In genomic region chr10:101224060-101224909, GRCh38 we compare ENCODE assay signal across 18 cellular contexts. TPM values are rescaled to one million over a fixed set of nuclear protein-coding genes. Genes with fewer than 3 reads are reported as not detected.
DNase-seq lines count a peak whose midpoint lies in the region; ATAC-seq and TF ChIP-seq lines count a peak whose summit lies in the region.
"Had no signal": no experiment of that assay in that cellular context is flagged by ENCODE, and none has a peak within 500 bp of the region (broad histone marks: within the 10 kb centered on the region; RNA-seq: fewer than 3 reads in every experiment).

No MANE protein-coding gene starts in this region.

- H2BK5ac ChIP-seq in neuronal stem cell (ENCODE audit: low read length): no peak overlapping the region

- H3K27ac Mint-ChIP-seq in Caco-2 (ENCODE audit: unreplicated experiment): no peak overlapping the region
- H3K27ac Mint-ChIP-seq: activated naive CD8-positive, alpha-beta T cell treated with anti-CD3 and anti-CD28 coated beads, Interleukin-2, amount 10 ng/mL, durations not matched to agents 7 days and 5 days; immature natural killer cell had no signal

- CTCF ChIA-PET in Caco-2 (lab: Charles Lee): no interaction called here

- no peak overlapping the region for H2BK120ac ChIP-seq in neuronal stem cell (ENCODE audit: low read depth, low read length)

- no peak overlapping the region for H4K8ac ChIP-seq in neuronal stem cell (ENCODE audit: low read depth, low read length)

- H2AK5ac ChIP-seq in neuronal stem cell (ENCODE audit: low read depth, low read length): peak overlapping the region; percentile 69

- H2AFZ ChIP-seq in neuronal stem cell (ENCODE audit: low read length): peak overlapping the region; percentile 44

- H3K4me2 ChIP-seq in neuronal stem cell (ENCODE audit: insufficient read depth, low read length, poor library complexity, severe bottlenecking): no peak overlapping the region

- no peaks in the 10 kb centered on the region for H3K36me3 Mint-ChIP-seq in Caco-2 (ENCODE audit: insufficient read depth, unreplicated experiment)
- H3K36me3 Mint-ChIP-seq: activated naive CD8-positive, alpha-beta T cell treated with anti-CD3 and anti-CD28 coated beads, Interleukin-2, amount 10 ng/mL, durations not matched to agents 7 days and 5 days had no signal

- intact Hi-C loops in Caco-2 (cut with micrococcal nuclease; ENCODE audit: unreplicated experiment): no loop called here

- peaks cover 54% of the 10 kb centered on the region for H3K27me3 Mint-ChIP-seq in Caco-2 (ENCODE audit: insufficient read depth, unreplicated experiment)

- H2BK15ac ChIP-seq in neuronal stem cell (ENCODE audit: low read length): no peak overlapping the region

- H3K4me3 ChIP-seq in Caco-2 (ENCODE audit: low read depth, low read length) (no peak overlapping the region), coronary artery (peak overlapping the region; percentile 68), neuronal stem cell (ENCODE audit: low read length in 2 of 2) (no peak overlapping the region)

- POLR2A ChIA-PET in Caco-2 (lab: Charles Lee): no interaction called here

- H3K4me1 Mint-ChIP-seq in Caco-2 (ENCODE audit: low read depth, unreplicated experiment): peaks cover 11% of the 10 kb centered on the region

- DNase-seq in NCI-H1417 (lab: John Stamatoyannopoulos, UW) (peak in 2 of 3 experiments; percentile 42 to 60), NCI-H1417 treated with DMSO at 0.1 percent for 48 hours (lab: John Stamatoyannopoulos, UW) (no peak), Caco-2 (no peak), coronary artery (ENCODE audit: low spot score) (no peak), neuronal stem cell (ENCODE audit: low spot score) (no peak), amygdala (lab: John Stamatoyannopoulos, UW) (no peak)
- DNase-seq: activated CD8-positive, alpha-beta memory T cell treated with anti-CD3 and anti-CD28 coated beads, Interleukin-2, amount 10 ng/mL, durations not matched to agents 7 days and 5 days; foreskin melanocyte; immature natural killer cell; MM.1S; OCI-M1; tibial artery had no signal

- H3K27ac ChIP-seq in coronary artery: no peak overlapping the region
- H3K27ac ChIP-seq in neuronal stem cell (replicated peaks; ENCODE audit: low read length): no peak overlapping the region
- H3K27ac ChIP-seq: 22Rv1, pancreas, tibial artery had no signal

- no peak overlapping the region for H2BK12ac ChIP-seq in neuronal stem cell (ENCODE audit: low read length)

- peaks cover 10% of the 10 kb centered on the region for H3K27me3 ChIP-seq in Caco-2 (replicated peaks; ENCODE audit: control insufficient read depth, insufficient read depth, low read length)
- peaks cover 83 to 100% (median 100%) of the 10 kb centered on the region in 3 experiments for H3K27me3 ChIP-seq in neuronal stem cell (ENCODE audit: control insufficient read depth in 3 of 3, insufficient read depth in 3 of 3, low read depth in 1 of 3, low read length in 3 of 3)

- no peak for ATAC-seq in GM21723 (IDR thresholded peaks at IDR 0.05; ENCODE audit: unreplicated experiment)
- no peak for ATAC-seq in HG02798 (IDR thresholded peaks at IDR 0.05; ENCODE audit: poor library complexity, unreplicated experiment)
- ATAC-seq: activated CD8-positive, alpha-beta memory T cell treated with anti-CD3 and anti-CD28 coated beads, Interleukin-2, amount 10 ng/mL, durations not matched to agents 7 days and 5 days had no signal

- no peak overlapping the region for H3K14ac ChIP-seq in neuronal stem cell (ENCODE audit: low read length)

- H3K4me1 ChIP-seq in Caco-2 (peaks cover 4% of the 10 kb centered on the region; the same call in 1 of the 2 replicates), neuronal stem cell (ENCODE audit: control insufficient read depth in 2 of 2, insufficient read depth in 1 of 2, low read depth in 1 of 2, low read length in 2 of 2) (peaks cover 6 to 8% of the 10 kb centered on the region in 2 donors)

- TF ChIP-seq CTCF in Caco-2 (IDR thresholded peaks at IDR 0.05; ENCODE audit: insufficient read depth in 1 of 2, low read depth in 1 of 2, low read length in 1 of 2, severe bottlenecking in 1 of 2, unreplicated experiment in 1 of 2) (no peak), coronary artery (IDR thresholded peaks at IDR 0.05) (no peak)

- WGBS in neuronal stem cell (ENCODE audit: extremely low coverage in 2 of 2, insufficient read length in 2 of 2, insufficient replicate concordance in 1 of 2), 2 donors: 100% methylated on average over 1 of the region's 71 CpGs

- peak overlapping the region; percentile 34 for H3K23ac ChIP-seq in neuronal stem cell (ENCODE audit: low read depth, low read length, poor library complexity)

- H3K18ac ChIP-seq in neuronal stem cell (ENCODE audit: low read length): peak overlapping the region; percentile 32

- H3K36me3 ChIP-seq in Caco-2 (ENCODE audit: control insufficient read depth, insufficient read depth, low read length) (no peaks in the 10 kb centered on the region), neuronal stem cell (replicated peaks in 1 of 2; ENCODE audit: control insufficient read depth in 2 of 2, insufficient read depth in 2 of 2, low read length in 2 of 2) (no peaks in the 10 kb centered on the region)
- H3K36me3 ChIP-seq: pancreas, tibial artery had no signal

- no peaks in the 10 kb centered on the region for H3K9me3 ChIP-seq in Caco-2
- H3K9me3 ChIP-seq in neuronal stem cell (replicated peaks in 1 of 2; ENCODE audit: control insufficient read depth in 2 of 2, insufficient read depth in 1 of 2, low read depth in 1 of 2, low read length in 2 of 2): peaks cover 4 to 7% of the 10 kb centered on the region in 2 donors
- H3K9me3 ChIP-seq: pancreas, tibial artery had no signal

- H3K9ac ChIP-seq in neuronal stem cell (ENCODE audit: low read depth, low read length, poor library complexity): no peak overlapping the region

- no peaks in the 10 kb centered on the region for H3K79me1 ChIP-seq in neuronal stem cell (ENCODE audit: low read depth, low read length)

- no peaks in the 10 kb centered on the region for H3K9me3 Mint-ChIP-seq in Caco-2 (ENCODE audit: unreplicated experiment)
- H3K9me3 Mint-ChIP-seq: activated naive CD8-positive, alpha-beta T cell treated with anti-CD3 and anti-CD28 coated beads, Interleukin-2, amount 10 ng/mL, durations not matched to agents 7 days and 5 days had no signal

- H4K91ac ChIP-seq in neuronal stem cell (ENCODE audit: low read depth, low read length, poor library complexity): no peak overlapping the region

- H3K4ac ChIP-seq in neuronal stem cell (ENCODE audit: low read length): no peak overlapping the region

- BruUV-seq in Caco-2 (replicated peaks; lab: Mats Ljungman, UMichigan): no TSS peak

- H3K4me3 Mint-ChIP-seq in Caco-2 (ENCODE audit: unreplicated experiment): peak overlapping the region; percentile 60
- H3K4me3 Mint-ChIP-seq: activated CD8-positive, alpha-beta memory T cell treated with anti-CD3 and anti-CD28 coated beads, Interleukin-2, amount 10 ng/mL, durations not matched to agents 7 days and 5 days had no signal

RNA-seq across cellular contexts. Expression of gene LBX1, which starts 5.0 kb away (rescaled TPM):
- total RNA-seq in Caco-2 (2022): not detected in 2 replicates
- not detected for polyA plus RNA-seq in neuronal stem cell (2013, experiment 1 of 2)
- not detected for polyA plus RNA-seq in neuronal stem cell (2013, experiment 2 of 2)
- total RNA-seq: activated CD8-positive, alpha-beta memory T cell treated with anti-CD3 and anti-CD28 coated beads, Interleukin-2, amount 10 ng/mL, durations not matched to agents 7 days and 5 days; activated naive CD8-positive, alpha-beta T cell treated with anti-CD3 and anti-CD28 coated beads, Interleukin-2, amount 10 ng/mL, durations not matched to agents 7 days and 5 days; HT1080; pancreas had no signal
- polyA plus RNA-seq: immature natural killer cell, pancreas had no signal

Comparison
In these comparisons a context has a peak if more than half of its experiments do, and no peak if none do; other contexts are left out.
1. DNase-seq: peak in NCI-H1417 (2 of 3); none in NCI-H1417 treated with DMSO at 0.1 percent for 48 hours (single experiment), Caco-2 (0 of 2), coronary artery (single experiment), neuronal stem cell (single experiment) and amygdala (0 of 56).